In the genomic region with DNA sequence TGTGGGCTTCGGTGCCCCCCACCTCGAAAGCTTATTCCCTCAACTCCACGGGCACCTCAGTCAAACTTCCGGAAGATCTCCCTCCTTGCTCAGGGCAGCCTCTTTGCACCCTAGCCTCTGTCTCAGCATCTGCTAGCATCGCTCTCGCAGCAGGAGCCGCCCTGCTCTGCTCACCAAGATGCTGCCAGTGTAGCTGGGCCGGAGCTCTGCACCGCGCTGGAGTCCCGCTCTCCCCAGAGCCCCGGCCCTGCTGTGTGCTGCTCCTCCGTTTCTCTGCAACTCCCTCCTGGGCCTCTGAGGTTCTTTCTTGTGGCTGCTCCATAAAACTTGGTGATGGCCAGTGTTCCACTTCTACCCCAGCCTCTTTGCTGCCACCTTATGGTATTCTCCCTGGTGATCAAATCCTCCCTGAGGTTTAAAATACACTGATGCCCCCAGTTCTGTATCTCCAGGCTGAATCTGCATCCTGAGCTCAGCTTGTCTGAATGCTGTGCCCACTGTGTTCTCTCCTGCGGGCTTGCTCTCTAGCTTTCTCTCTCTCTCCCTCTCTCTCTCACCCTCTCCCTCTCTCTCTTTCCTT, we compare ENCODE assay signal across 26 cellular contexts.
DNase-seq lines count a peak whose midpoint lies in the region; ATAC-seq and TF ChIP-seq lines count a peak whose summit lies in the region.
"Had no signal": no experiment of that assay in that cellular context is flagged by ENCODE, and none has a peak within 500 bp of the region (broad histone marks: within the 10 kb centered on the region; RNA-seq: fewer than 3 reads in every experiment).

No MANE protein-coding gene starts in this region.

- H3K9me3 ChIP-seq in OCI-LY3 (ENCODE audit: insufficient read depth, low read length) (no peaks in the 10 kb centered on the region), ascending aorta (no peaks in the 10 kb centered on the region), adrenal gland (replicated peaks in 1 of 3) (no peaks in the 10 kb centered on the region), Peyer's patch (no peaks in the 10 kb centered on the region)
- H3K9me3 ChIP-seq: BLaER1, Caco-2, colonic mucosa had no signal

- intact Hi-C loops in cardiac septum (cut with DNase I) (no loop called here), left cardiac atrium (cut with DNase I) (no loop called here), ascending aorta (cut with DNase I) (no loop called here), adrenal gland (cut with DNase I) (loop anchor here in 1 of 2 donors (10.0 kb wide), 1 partner anchor 250 kb away; no protein-coding TSS in a partner anchor)

- no peak overlapping the region for H3K4me2 ChIP-seq in OCI-LY3 (ENCODE audit: low read length)
- H3K4me2 ChIP-seq: BLaER1 had no signal

- H3K4me3 ChIP-seq in OCI-LY3 (ENCODE audit: low read length) (no peak overlapping the region), ascending aorta (no peak overlapping the region), adrenal gland (no peak overlapping the region), Peyer's patch (no peak overlapping the region)
- H3K4me3 ChIP-seq: BLaER1, colonic mucosa had no signal

- TF ChIP-seq POLR2A in adrenal gland (IDR thresholded peaks at IDR 0.05) (no peak), Peyer's patch (IDR thresholded peaks at IDR 0.05) (no peak)

- no peaks in the 10 kb centered on the region for H3K4me1 ChIP-seq in OCI-LY3 (ENCODE audit: low read length)
- H3K4me1 ChIP-seq in ascending aorta: no peaks in the 10 kb centered on the region
- no peaks in the 10 kb centered on the region for H3K4me1 ChIP-seq in adrenal gland (replicated peaks in 1 of 2)
- H3K4me1 ChIP-seq in Peyer's patch: no peaks in the 10 kb centered on the region
- H3K4me1 ChIP-seq: Caco-2, colonic mucosa, parathyroid adenoma had no signal

- no peaks in the 10 kb centered on the region for H3K79me2 ChIP-seq in OCI-LY3 (ENCODE audit: low read length)
- H3K79me2 ChIP-seq: parathyroid adenoma had no signal

- DNase-seq in cardiac septum (ENCODE audit: low spot score) (peak; percentile 54), left cardiac atrium (no peak), glomerular visceral epithelial cell (ENCODE audit: extremely low spot score) (peak; percentile 13), ascending aorta (ENCODE audit: low spot score in 2 of 2) (no peak), adrenal gland (no peak), Peyer's patch (no peak)
- no peak for DNase-seq in activated CD4-positive, alpha-beta T cell treated with anti-CD3 and anti-CD28 coated beads for 4 hours
- DNase-seq: activated CD4-positive, alpha-beta T cell treated with anti-CD3 and anti-CD28 coated beads, Interleukin-2, amount 50 U/mL, for 1 hour; activated CD8-positive, alpha-beta memory T cell treated with anti-CD3 and anti-CD28 coated beads, Interleukin-2, amount 50 U/mL, for 48 hours; activated effector memory CD4-positive, alpha-beta T cell treated with anti-CD3 and anti-CD28 coated beads, Interleukin-2, amount 50 U/mL, for 16 hours; activated naive CD8-positive, alpha-beta T cell treated with anti-CD3 and anti-CD28 coated beads, Interleukin-2, amount 50 U/mL, for 24 hours; brain microvascular endothelial cell; Caco-2; colonic mucosa; H7; midbrain; NCI-H1694; NCI-H748 treated with DMSO at 0.1 percent for 48 hours; right cardiac atrium; SIG-M5; stimulated activated CD4-positive, alpha-beta T cell treated with anti-CD3 and anti-CD28 coated beads, Interleukin-12 subunit alpha, Interleukin-12 subunit beta, amount 100 ng/mL, for 4 hours; trophoblast cell had no signal

- H3K27me3 ChIP-seq in OCI-LY3 (ENCODE audit: low read depth, low read length) (peaks cover 17% of the 10 kb centered on the region; the same call in 1 of the 2 replicates), ascending aorta (no peaks in the 10 kb centered on the region), adrenal gland (peaks cover 12% of the 10 kb centered on the region), Peyer's patch (no peaks in the 10 kb centered on the region)
- H3K27me3 ChIP-seq: brain microvascular endothelial cell, colonic mucosa had no signal

- no peak overlapping the region for H2AFZ ChIP-seq in OCI-LY3 (ENCODE audit: low read depth, low read length)
- H2AFZ ChIP-seq: parathyroid adenoma had no signal

- H3K27ac ChIP-seq in OCI-LY3 (ENCODE audit: low read length) (no peak overlapping the region), ascending aorta (no peak overlapping the region), adrenal gland (no peak overlapping the region), Peyer's patch (no peak overlapping the region)
- H3K27ac ChIP-seq: BLaER1, brain microvascular endothelial cell, colonic mucosa, parathyroid adenoma had no signal

- WGBS in adrenal gland, 4 donors: 76 to 83% (median 79%) methylated on average over 7 to 14 of the region's 14 CpGs

- no peaks in the 10 kb centered on the region; the same call in 1 of the 2 replicates for H4K20me1 ChIP-seq in OCI-LY3 (ENCODE audit: insufficient read depth, low read length)
- H4K20me1 ChIP-seq: BLaER1 had no signal

- H3K36me3 ChIP-seq in OCI-LY3 (replicated peaks; ENCODE audit: low read depth, low read length) (no peaks in the 10 kb centered on the region), ascending aorta (no peaks in the 10 kb centered on the region), adrenal gland (replicated peaks in 1 of 2) (no peaks in the 10 kb centered on the region), Peyer's patch (no peaks in the 10 kb centered on the region)
- H3K36me3 ChIP-seq: BLaER1, brain microvascular endothelial cell, colonic mucosa had no signal

- H3K9ac ChIP-seq in OCI-LY3 (ENCODE audit: low read length): no peak overlapping the region
- H3K9ac ChIP-seq: BLaER1, parathyroid adenoma had no signal

- no peak for ATAC-seq in left cardiac atrium
- ATAC-seq: activated naive CD8-positive, alpha-beta T cell treated with anti-CD3 and anti-CD28 coated beads, Interleukin-2, amount 50 U/mL, for 24 hours; natural killer cell treated with Interleukin-12 subunit alpha and Interleukin-12 subunit beta and Interleukin-15 and Interleukin-18, amount 100 ng/mL, for 72 hours; right cardiac atrium had no signal

- TF ChIP-seq CTCF in OCI-LY3 (IDR thresholded peaks at IDR 0.05; ENCODE audit: low read depth, low read length) (0 out of 2 replicates have a peak, but pooled peaks have one; percentile 10), ascending aorta (IDR thresholded peaks at IDR 0.05) (no peak), adrenal gland (IDR thresholded peaks at IDR 0.05) (no peak), Peyer's patch (IDR thresholded peaks at IDR 0.05) (no peak)

Comparison
In these comparisons a context has a peak if more than half of its experiments do, and no peak if none do; other contexts are left out.
1. DNase-seq: peak in cardiac septum (single experiment) and glomerular visceral epithelial cell (single experiment); none in left cardiac atrium (single experiment), ascending aorta (0 of 2), activated CD4-positive, alpha-beta T cell treated with anti-CD3 and anti-CD28 coated beads for 4 hours (0 of 2), adrenal gland (0 of 7) and Peyer's patch (0 of 3).